ENCODE assay signal across 9 cellular contexts in the genomic region with DNA sequence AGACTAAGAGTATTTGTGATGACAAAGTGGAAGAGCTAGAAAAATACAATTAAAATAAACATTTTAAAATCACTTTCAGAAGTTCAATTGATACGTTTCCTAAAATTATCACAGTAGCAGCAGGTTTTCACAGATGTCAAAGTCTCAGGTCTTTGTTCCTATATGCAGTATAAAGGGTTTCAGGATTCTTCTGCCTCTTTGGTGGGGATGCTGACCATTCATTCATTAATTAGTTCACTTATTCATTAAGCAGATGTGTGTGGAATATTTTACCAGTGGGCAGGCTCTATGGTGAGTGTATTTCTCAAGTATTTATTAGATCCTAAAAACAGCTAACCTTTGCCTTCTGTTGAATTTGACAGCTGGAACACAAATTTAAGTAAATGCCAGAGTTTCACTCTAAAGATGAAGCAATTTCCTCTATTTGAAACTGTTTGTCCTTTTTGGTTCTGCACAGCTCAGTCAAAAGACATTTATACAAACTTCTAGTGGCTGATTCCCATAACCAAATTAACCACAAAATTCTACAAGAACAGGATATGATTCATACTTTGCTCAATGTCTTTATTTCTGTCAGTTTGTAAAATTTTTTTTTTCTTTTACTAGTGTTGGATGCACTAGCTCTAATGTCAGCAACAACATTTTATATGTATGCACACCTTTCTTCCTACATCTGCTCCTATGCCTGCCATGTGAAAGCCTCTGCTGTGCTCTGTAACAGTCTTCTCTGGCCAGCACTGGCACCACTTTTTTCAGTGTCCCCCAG.
DNase-seq lines count a peak whose midpoint lies in the region; ATAC-seq and TF ChIP-seq lines count a peak whose summit lies in the region.
"Had no signal": no experiment of that assay in that cellular context is flagged by ENCODE, and none has a peak within 500 bp of the region (broad histone marks: within the 10 kb centered on the region; RNA-seq: fewer than 3 reads in every experiment).

No MANE protein-coding gene starts in this region.

- no peak for TF ChIP-seq POLR2A in testis (IDR thresholded peaks at IDR 0.05)

- TF ChIP-seq CTCF in RWPE2 (IDR thresholded peaks at IDR 0.05; ENCODE audit: poor library complexity, severe bottlenecking) (no peak), fibroblast of villous mesenchyme (IDR thresholded peaks at IDR 0.05; ENCODE audit: insufficient read depth, low read depth, low read length) (no peak), upper lobe of right lung (IDR thresholded peaks at IDR 0.05) (no peak), GM10248 (IDR thresholded peaks at IDR 0.05; ENCODE audit: control extremely low read depth, extremely low read depth, low read depth, missing control alignments) (no peak), testis (IDR thresholded peaks at IDR 0.05) (no peak)

- POLR2A ChIA-PET in GM10248 (lab: Yijun Ruan, JAX), result no interaction called here

- intact Hi-C loops in upper lobe of right lung (cut with DNase I), result no loop called here
- intact Hi-C loops in testis (cut with DNase I; ENCODE audit: low total_unique reads), result no loop called here

- no peak overlapping the region for H3K4me3 Mint-ChIP-seq in activated CD8-positive, alpha-beta memory T cell treated with anti-CD3 and anti-CD28 coated beads, Interleukin-2, amount 10 ng/mL, durations not matched to agents 7 days and 5 days
- H3K4me3 Mint-ChIP-seq: CD4-positive, CD25-positive, alpha-beta regulatory T cell had no signal

- no peaks in the 10 kb centered on the region for H3K27me3 ChIP-seq in RWPE2 (ENCODE audit: insufficient read depth, poor library complexity, severe bottlenecking)
- no peaks in the 10 kb centered on the region for H3K27me3 ChIP-seq in upper lobe of right lung
- no peaks in the 10 kb centered on the region for H3K27me3 ChIP-seq in testis

- H3K27ac ChIP-seq in RWPE2 (ENCODE audit: poor library complexity, severe bottlenecking) (peak overlapping the region; percentile 92), upper lobe of right lung (peak overlapping the region; percentile 48), testis (no peak overlapping the region)

- peak; percentile 69 for ATAC-seq in activated CD8-positive, alpha-beta memory T cell treated with anti-CD3 and anti-CD28 coated beads, Interleukin-2, amount 10 ng/mL, durations not matched to agents 7 days and 5 days
- peak; percentile 95 for ATAC-seq in RWPE2 (ENCODE audit: low read depth)
- peak; percentile 76 for ATAC-seq in upper lobe of right lung
- ATAC-seq in GM19467 (IDR thresholded peaks at IDR 0.05; ENCODE audit: unreplicated experiment), result no peak

- CTCF ChIA-PET in activated CD8-positive, alpha-beta memory T cell treated with anti-CD3 and anti-CD28 coated beads, Interleukin-2, amount 10 ng/mL, durations not matched to agents 7 days and 5 days (lab: Charles Lee), result no interaction called here
- CTCF ChIA-PET in GM10248 (lab: Yijun Ruan, JAX), result no interaction called here

- peak overlapping the region; percentile 8 for H3K27ac Mint-ChIP-seq in activated CD8-positive, alpha-beta memory T cell treated with anti-CD3 and anti-CD28 coated beads, Interleukin-2, amount 10 ng/mL, durations not matched to agents 7 days and 5 days
- H3K27ac Mint-ChIP-seq: CD4-positive, CD25-positive, alpha-beta regulatory T cell had no signal

- H3K4me1 ChIP-seq in RWPE2 (ENCODE audit: insufficient read depth, poor library complexity, severe bottlenecking) (peaks cover 22% of the 10 kb centered on the region), upper lobe of right lung (peaks cover 7% of the 10 kb centered on the region), testis (no peaks in the 10 kb centered on the region)

- no peaks in the 10 kb centered on the region for H3K27me3 Mint-ChIP-seq in activated CD8-positive, alpha-beta memory T cell treated with anti-CD3 and anti-CD28 coated beads, Interleukin-2, amount 10 ng/mL, durations not matched to agents 7 days and 5 days
- H3K27me3 Mint-ChIP-seq: CD4-positive, CD25-positive, alpha-beta regulatory T cell had no signal

- H3K9me3 Mint-ChIP-seq in activated CD8-positive, alpha-beta memory T cell treated with anti-CD3 and anti-CD28 coated beads, Interleukin-2, amount 10 ng/mL, durations not matched to agents 7 days and 5 days (ENCODE audit: low read depth), result peaks cover 2% of the 10 kb centered on the region

- H3K4me1 Mint-ChIP-seq in activated CD8-positive, alpha-beta memory T cell treated with anti-CD3 and anti-CD28 coated beads, Interleukin-2, amount 10 ng/mL, durations not matched to agents 7 days and 5 days, result peaks cover 11% of the 10 kb centered on the region

- no peaks in the 10 kb centered on the region for H3K36me3 ChIP-seq in RWPE2 (ENCODE audit: low read depth)
- no peaks in the 10 kb centered on the region for H3K36me3 ChIP-seq in upper lobe of right lung
- H3K36me3 ChIP-seq in testis (ENCODE audit: low read depth, missing control alignments), result no peaks in the 10 kb centered on the region

- H3K36me3 Mint-ChIP-seq in activated CD8-positive, alpha-beta memory T cell treated with anti-CD3 and anti-CD28 coated beads, Interleukin-2, amount 10 ng/mL, durations not matched to agents 7 days and 5 days, result no peaks in the 10 kb centered on the region
- H3K36me3 Mint-ChIP-seq: CD4-positive, CD25-positive, alpha-beta regulatory T cell had no signal

- no peaks in the 10 kb centered on the region for H3K9me3 ChIP-seq in RWPE2 (ENCODE audit: severe bottlenecking)
- H3K9me3 ChIP-seq in upper lobe of right lung, result no peaks in the 10 kb centered on the region
- H3K9me3 ChIP-seq in testis, result no peaks in the 10 kb centered on the region

- DNase-seq in activated CD8-positive, alpha-beta memory T cell treated with anti-CD3 and anti-CD28 coated beads, Interleukin-2, amount 10 ng/mL, durations not matched to agents 7 days and 5 days, result no peak
- no peak for DNase-seq in activated CD8-positive, alpha-beta memory T cell treated with anti-CD3 and anti-CD28 coated beads for 24 hours
- no peak for DNase-seq in RWPE2 (ENCODE audit: low spot score)
- peak; percentile 98 for DNase-seq in fibroblast of villous mesenchyme (ENCODE audit: low read depth)
- no peak for DNase-seq in upper lobe of right lung
- DNase-seq in GM10248 (ENCODE audit: extremely low spot score), result no peak
- no peak for DNase-seq in testis

- WGBS in testis, 2 donors, result 67 to 73% methylated on average over 1 of the region's 1 CpG

- no peak overlapping the region for H3K4me3 ChIP-seq in RWPE2 (ENCODE audit: severe bottlenecking)
- H3K4me3 ChIP-seq in fibroblast of villous mesenchyme (ENCODE audit: low read depth, low read length), result no peak overlapping the region
- no peak overlapping the region for H3K4me3 ChIP-seq in upper lobe of right lung
- no peak overlapping the region for H3K4me3 ChIP-seq in testis

Comparison
In these comparisons a context has a peak if more than half of its experiments do, and no peak if none do; other contexts are left out.
1. H3K27ac ChIP-seq: peak in RWPE2 (single experiment) and upper lobe of right lung (single experiment); none in testis (0 of 2).